Comparison of ENCODE assay signal across 10 cellular contexts in genomic region chr16:20878682-20879147, GRCh38. TPM values are rescaled to one million over a fixed set of nuclear protein-coding genes. Genes with fewer than 3 reads are reported as not detected.
DNase-seq lines count a peak whose midpoint lies in the region; ATAC-seq and TF ChIP-seq lines count a peak whose summit lies in the region.
"Had no signal": no experiment of that assay in that cellular context is flagged by ENCODE, and none has a peak within 500 bp of the region (broad histone marks: within the 10 kb centered on the region; RNA-seq: fewer than 3 reads in every experiment).

No MANE protein-coding gene starts in this region.

- H3K36me3 Mint-ChIP-seq in activated naive CD4-positive, alpha-beta T cell treated with anti-CD3 and anti-CD28 coated beads, Interleukin-2, amount 50 U/mL, for 24 hours: peaks cover 2% of the 10 kb centered on the region
- peaks cover 3% of the 10 kb centered on the region for H3K36me3 Mint-ChIP-seq in activated naive CD4-positive, alpha-beta T cell treated with anti-CD3 and anti-CD28 coated beads for 36 hours (ENCODE audit: low read depth)

- no peaks in the 10 kb centered on the region for H3K27me3 ChIP-seq in brain microvascular endothelial cell (replicated peaks)
- no peaks in the 10 kb centered on the region for H3K27me3 ChIP-seq in liver (ENCODE audit: control insufficient read depth in 4 of 4, insufficient read depth in 4 of 4, low read length in 3 of 4)

- TF ChIP-seq CTCF in brain microvascular endothelial cell (IDR thresholded peaks at IDR 0.05; ENCODE audit: low read depth, low read length, missing control alignments) (no peak), liver (IDR thresholded peaks at IDR 0.05; ENCODE audit: low read depth, low read length, missing input control) (no peak)

- H3K4me3 ChIP-seq in brain microvascular endothelial cell (ENCODE audit: low read depth, low read length) (no peak overlapping the region), liver (ENCODE audit: low read depth in 1 of 3, low read length in 3 of 3) (no peak overlapping the region), urinary bladder (ENCODE audit: low read depth, low read length) (no peak overlapping the region)
- H3K4me3 ChIP-seq: HAP-1 had no signal

- no peaks in the 10 kb centered on the region for H3K27me3 Mint-ChIP-seq in activated naive CD4-positive, alpha-beta T cell treated with anti-CD3 and anti-CD28 coated beads, Interleukin-2, amount 50 U/mL, for 24 hours
- no peaks in the 10 kb centered on the region for H3K27me3 Mint-ChIP-seq in activated naive CD4-positive, alpha-beta T cell treated with anti-CD3 and anti-CD28 coated beads for 36 hours (ENCODE audit: low read depth)

- in situ Hi-C loops in brain microvascular endothelial cell (cut with HindIII; ENCODE audit: low pct_ligation_motif_present, low sequenced_read_pairs): no loop called here

- peak in 1 of 2 donors; percentile 15 for TF ChIP-seq RAD21 in liver (IDR thresholded peaks at IDR 0.05)

- no peaks in the 10 kb centered on the region for H3K9me3 ChIP-seq in liver (ENCODE audit: control insufficient read depth in 4 of 4, low read length in 3 of 4)
- H3K9me3 ChIP-seq: HAP-1 had no signal

- CTCF ChIA-PET in activated naive CD4-positive, alpha-beta T cell treated with anti-CD3 and anti-CD28 coated beads for 36 hours (lab: Charles Lee): no interaction called here

- ATAC-seq in GM21423 (IDR thresholded peaks at IDR 0.05; ENCODE audit: unreplicated experiment): no peak

- no peaks in the 10 kb centered on the region for H3K9me3 Mint-ChIP-seq in activated naive CD4-positive, alpha-beta T cell treated with anti-CD3 and anti-CD28 coated beads, Interleukin-2, amount 50 U/mL, for 24 hours
- H3K9me3 Mint-ChIP-seq in activated naive CD4-positive, alpha-beta T cell treated with anti-CD3 and anti-CD28 coated beads for 36 hours: no peaks in the 10 kb centered on the region

- no peak overlapping the region for H3K4me3 Mint-ChIP-seq in activated naive CD4-positive, alpha-beta T cell treated with anti-CD3 and anti-CD28 coated beads, Interleukin-2, amount 50 U/mL, for 24 hours
- H3K4me3 Mint-ChIP-seq in activated naive CD4-positive, alpha-beta T cell treated with anti-CD3 and anti-CD28 coated beads for 36 hours: no peak overlapping the region

- no peak for DNase-seq in activated naive CD4-positive, alpha-beta T cell treated with anti-CD3 and anti-CD28 coated beads for 36 hours
- DNase-seq in brain microvascular endothelial cell: no peak
- no peak for DNase-seq in hippocampal formation (lab: John Stamatoyannopoulos, UW)
- DNase-seq in erythroblast (lab: John Stamatoyannopoulos, UW): no peak
- DNase-seq: NCI-H526 treated with DMSO at 0.1 percent for 48 hours had no signal

- H3K36me3 ChIP-seq in brain microvascular endothelial cell (replicated peaks) (no peaks in the 10 kb centered on the region), liver (ENCODE audit: control insufficient read depth in 4 of 4, insufficient read depth in 3 of 4, low read depth in 1 of 4, low read length in 3 of 4) (no peaks in the 10 kb centered on the region), urinary bladder (ENCODE audit: insufficient read depth) (no peaks in the 10 kb centered on the region)
- H3K36me3 ChIP-seq: HAP-1 had no signal

- peak overlapping the region; percentile 47 for H3K27ac ChIP-seq in brain microvascular endothelial cell
- peak overlapping the region; percentile 59 to 78 for H3K27ac ChIP-seq in liver (ENCODE audit: low read depth in 1 of 2, low read length in 2 of 2)
- H3K27ac ChIP-seq in urinary bladder (ENCODE audit: low read depth): peak overlapping the region; percentile 48

- H3K4me1 Mint-ChIP-seq in activated naive CD4-positive, alpha-beta T cell treated with anti-CD3 and anti-CD28 coated beads, Interleukin-2, amount 50 U/mL, for 24 hours: peaks cover 52% of the 10 kb centered on the region
- peaks cover 42% of the 10 kb centered on the region for H3K4me1 Mint-ChIP-seq in activated naive CD4-positive, alpha-beta T cell treated with anti-CD3 and anti-CD28 coated beads for 36 hours (ENCODE audit: low read depth)

- peaks cover 12 to 67% (median 53%) of the 10 kb centered on the region in 4 donors for H3K4me1 ChIP-seq in liver (ENCODE audit: control insufficient read depth in 4 of 4, insufficient read depth in 4 of 4, low read length in 3 of 4)
- H3K4me1 ChIP-seq in urinary bladder (ENCODE audit: insufficient read depth): peaks cover 8% of the 10 kb centered on the region

- no peak for TF ChIP-seq POLR2A in erythroblast (IDR thresholded peaks at IDR 0.05; ENCODE audit: low read length)

- WGBS in liver: 29% methylated on average over 5 of the region's 5 CpGs
- WGBS in urinary bladder: 69% methylated on average over 5 of the region's 5 CpGs

- intact Hi-C loops in activated naive CD4-positive, alpha-beta T cell treated with anti-CD3 and anti-CD28 coated beads for 36 hours (cut with micrococcal nuclease): loop anchor here (10.0 kb wide), 1 partner anchor 1316 kb away; no protein-coding TSS in a partner anchor

- H3K9ac ChIP-seq in liver (ENCODE audit: low read depth in 1 of 2, low read length in 2 of 2): no peak overlapping the region

- H3K27ac Mint-ChIP-seq in activated naive CD4-positive, alpha-beta T cell treated with anti-CD3 and anti-CD28 coated beads, Interleukin-2, amount 50 U/mL, for 24 hours: peak overlapping the region; percentile 23
- no peak overlapping the region for H3K27ac Mint-ChIP-seq in activated naive CD4-positive, alpha-beta T cell treated with anti-CD3 and anti-CD28 coated beads for 36 hours

TF ChIP-seq in liver, 16 proteins besides CTCF, POLR2A, EP300 and RAD21:
- TF ChIP-seq SP1 (IDR thresholded peaks at IDR 0.05): no peak
- TF ChIP-seq RXRA (IDR thresholded peaks at IDR 0.05): peak; percentile 29 to 64
- TF ChIP-seq REST (IDR thresholded peaks at IDR 0.05): peak; percentile 41
- no peak for TF ChIP-seq TAF1 (conservative IDR thresholded peaks at IDR 0.05)
- peak; percentile 13 for TF ChIP-seq HNF4G (IDR thresholded peaks at IDR 0.05)
- no peak for TF ChIP-seq NR2F2 (IDR thresholded peaks at IDR 0.05)
- TF ChIP-seq ATF3 (IDR thresholded peaks at IDR 0.05): no peak
- TF ChIP-seq HNF4A (conservative IDR thresholded peaks at IDR 0.05): peak; percentile 67 to 86
- no peak for TF ChIP-seq FOXA1 (IDR thresholded peaks at IDR 0.05)
- TF ChIP-seq JUND (IDR thresholded peaks at IDR 0.05): peak in 1 of 2 donors; percentile 5
TF ChIP-seq in liver: peak in this region for 5.

RNA-seq across cellular contexts. Expression of gene DCUN1D3, which starts 21.4 kb away (rescaled TPM):
- total RNA-seq in activated naive CD4-positive, alpha-beta T cell treated with anti-CD3 and anti-CD28 coated beads for 36 hours: 1 to 10 TPM; 3.0 to 3.4 TPM
- 10 to 100 TPM in 1 of 2 donors, 1 to 10 TPM in 1; 4.9 to 16.8 TPM for total RNA-seq in liver
- polyA plus RNA-seq in liver: 1 to 10 TPM; 2.7 to 4.6 TPM
- total RNA-seq in urinary bladder: 13.0 TPM
- 6.8 TPM for polyA plus RNA-seq in urinary bladder

RNA-seq across cellular contexts. Expression of gene LYRM1, which starts 21.9 kb away (rescaled TPM):
- total RNA-seq in activated naive CD4-positive, alpha-beta T cell treated with anti-CD3 and anti-CD28 coated beads for 36 hours: 10 to 100 TPM; 20.4 to 20.8 TPM
- total RNA-seq in liver: 10 to 100 TPM; 33.2 to 49.5 TPM
- 10 to 100 TPM; 52.0 to 57.3 TPM for polyA plus RNA-seq in liver
- total RNA-seq in urinary bladder: 54.6 TPM
- polyA plus RNA-seq in urinary bladder: 59.8 TPM
